ENCODE assay signal across 8 cellular contexts in genomic region chr20:29497261-29497671, GRCh38.
DNase-seq lines count a peak whose midpoint lies in the region; ATAC-seq and FAIRE-seq lines count a peak whose summit lies in the region.
"Had no signal": no experiment of that assay in that cellular context is flagged by ENCODE, and none has a peak within 500 bp of the region (broad histone marks: within the 10 kb centered on the region; RNA-seq: fewer than 3 reads in every experiment).

No MANE protein-coding gene starts in this region.

- no peak for FAIRE-seq in GM18507 (lab: Jason Lieb, UNC)

- H3K27me3 Mint-ChIP-seq in activated T-helper 17 cell treated with anti-CD3 and anti-CD28 coated beads, Interleukin-2, amount 50 U/mL, for 72 hours, result no peaks in the 10 kb centered on the region
- H3K27me3 Mint-ChIP-seq: IgD-negative memory B cell had no signal

- H3K4me1 Mint-ChIP-seq in activated T-helper 17 cell treated with anti-CD3 and anti-CD28 coated beads, Interleukin-2, amount 50 U/mL, for 72 hours, result no peaks in the 10 kb centered on the region
- H3K4me1 Mint-ChIP-seq: IgD-negative memory B cell had no signal

- peak; percentile 7 for DNase-seq in GM18507 (ENCODE audit: extremely low spot score, insufficient read length, low read depth)
- DNase-seq in NCI-H2081 (lab: John Stamatoyannopoulos, UW), result peak; percentile 91 to 96
- peak; percentile 28 for DNase-seq in pons (ENCODE audit: low spot score)
- DNase-seq in AML-193 (lab: John Stamatoyannopoulos, UW), result no peak
- DNase-seq in cortex of kidney (lab: John Stamatoyannopoulos, UW), result no peak

- peaks cover 3% of the 10 kb centered on the region for H3K9me3 Mint-ChIP-seq in activated T-helper 17 cell treated with anti-CD3 and anti-CD28 coated beads, Interleukin-2, amount 50 U/mL, for 72 hours

- ATAC-seq in activated T-helper 17 cell treated with anti-CD3 and anti-CD28 coated beads, Interleukin-2, amount 50 U/mL, for 72 hours (replicated peaks), result peak; percentile 29
- ATAC-seq in HG03442 (IDR thresholded peaks at IDR 0.05; ENCODE audit: unreplicated experiment), result no peak

- H3K27ac Mint-ChIP-seq in activated T-helper 17 cell treated with anti-CD3 and anti-CD28 coated beads, Interleukin-2, amount 50 U/mL, for 72 hours, result no peak overlapping the region
- H3K27ac Mint-ChIP-seq: IgD-negative memory B cell had no signal

- peak overlapping the region; percentile 35 for H3K4me3 Mint-ChIP-seq in activated T-helper 17 cell treated with anti-CD3 and anti-CD28 coated beads, Interleukin-2, amount 50 U/mL, for 72 hours
- H3K4me3 Mint-ChIP-seq: IgD-negative memory B cell had no signal

- no peaks in the 10 kb centered on the region for H3K36me3 Mint-ChIP-seq in activated T-helper 17 cell treated with anti-CD3 and anti-CD28 coated beads, Interleukin-2, amount 50 U/mL, for 72 hours (ENCODE audit: low read depth)
- H3K36me3 Mint-ChIP-seq: IgD-negative memory B cell had no signal

Comparison
In these comparisons a context has a peak if more than half of its experiments do, and no peak if none do; other contexts are left out.
1. DNase-seq: peak in GM18507 (single experiment), NCI-H2081 (2 of 2) and pons (single experiment); none in AML-193 (0 of 2) and cortex of kidney (single experiment).